8 cellular contexts compared by ENCODE assay signal in the genomic region with DNA sequence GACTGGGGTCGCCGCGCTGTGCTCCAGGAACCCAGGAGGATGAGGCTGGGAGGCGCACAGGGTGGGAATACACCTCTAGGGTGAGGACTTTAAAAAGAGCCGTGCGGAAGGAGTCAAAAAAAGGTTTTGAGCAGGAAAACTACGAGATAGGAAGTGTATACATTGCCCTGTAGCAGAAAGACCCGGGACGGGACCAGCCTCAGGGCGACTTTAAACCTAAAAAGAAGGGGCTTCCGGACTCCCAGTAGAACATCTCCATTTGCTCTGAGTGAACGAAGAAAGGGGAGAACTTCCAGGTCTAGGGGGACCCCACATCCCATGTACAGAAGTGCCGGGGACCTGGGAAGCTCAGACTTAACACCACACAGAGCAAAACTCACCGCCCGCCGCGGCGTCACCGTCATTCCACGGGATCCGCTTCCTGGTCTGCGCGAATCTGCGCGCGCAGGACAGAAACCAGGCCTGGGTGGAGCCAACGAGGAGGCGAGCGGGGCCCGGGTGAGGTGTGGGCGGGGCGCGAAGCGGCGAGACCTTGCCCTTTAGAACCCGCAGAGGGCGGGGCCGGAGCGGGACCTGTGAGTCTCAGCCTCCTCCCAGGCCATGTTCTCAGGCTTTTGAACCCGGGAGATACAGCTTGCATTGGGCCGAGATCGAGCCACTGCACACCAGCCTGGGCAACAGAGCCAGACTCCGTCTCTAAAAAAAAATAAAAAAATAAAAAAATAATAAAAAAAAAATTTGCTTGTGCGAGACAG.
DNase-seq lines count a peak whose midpoint lies in the region; ATAC-seq and TF ChIP-seq lines count a peak whose summit lies in the region.
"Not testable (repeated sequence)": the region's sequence is repeated elsewhere in the genome, so short reads cannot be mapped to it uniquely, and the experiment has no call there.

A gene (minus strand): TSS at position 428 of the 755 bp plus-strand sequence. CDS start 3,675 bp downstream, outside the sequence.

- H3K4me3 ChIP-seq in coronary artery: peak within 1 kb of the TSS; percentile 76

- ATAC-seq in GM19025 (IDR thresholded peaks at IDR 0.05; ENCODE audit: low read depth, unreplicated experiment) (peak; percentile 95), HG03139 (IDR thresholded peaks at IDR 0.05; ENCODE audit: unreplicated experiment) (peak; percentile 90)

- peak within 1 kb of the TSS; percentile 52 to 63 for H3K27ac ChIP-seq in coronary artery

- DNase-seq in AG08395 (ENCODE audit: low spot score) (peak; percentile 3), NCI-H345 (lab: John Stamatoyannopoulos, UW) (peak; percentile 68), coronary artery (ENCODE audit: low spot score) (peak; percentile 81), kidney tubule cell (ENCODE audit: low spot score) (peak; percentile 61)
- peak; percentile 26 to 36 for DNase-seq in activated CD4-positive, alpha-beta T cell treated with anti-CD3 and anti-CD28 coated beads, Interleukin-2, amount 50 U/mL, for 24 hours (ENCODE audit: low read depth in 1 of 2, low spot score in 1 of 2)
- DNase-seq in stimulated activated CD4-positive, alpha-beta T cell treated with anti-CD3 and anti-CD28 coated beads, Interleukin-12 subunit alpha, Interleukin-12 subunit beta, amount 100 ng/mL, for 4 hours: peak; percentile 48

- TF ChIP-seq CTCF in coronary artery (IDR thresholded peaks at IDR 0.05): not testable (repeated sequence)

Comparison
In these comparisons a context has a peak if more than half of its experiments do, and no peak if none do; other contexts are left out.
1. Peak in every context shown above with its lines: DNase-seq, ATAC-seq, H3K4me3 ChIP-seq and H3K27ac ChIP-seq.
2. DNase-seq: peak in every context shown above with its lines; median percentile 81 in coronary artery; 68 in NCI-H345; 61 in kidney tubule cell; 48 in stimulated activated CD4-positive, alpha-beta T cell treated with anti-CD3 and anti-CD28 coated beads, Interleukin-12 subunit alpha, Interleukin-12 subunit beta, amount 100 ng/mL, for 4 hours; 31 in activated CD4-positive, alpha-beta T cell treated with anti-CD3 and anti-CD28 coated beads, Interleukin-2, amount 50 U/mL, for 24 hours; 3 in AG08395.